29 cellular contexts compared by ENCODE assay signal in genomic region chr5:150815010-150815409, GRCh38.
"Had no signal": no experiment of that assay in that cellular context is flagged by ENCODE, and none has a peak within 500 bp of the region (broad histone marks: within the 10 kb centered on the region; RNA-seq: fewer than 3 reads in every experiment).

No MANE protein-coding gene starts in this region.

- ATAC-seq: naive thymus-derived CD8-positive, alpha-beta T cell; natural killer cell treated with Interleukin-12 subunit alpha and Interleukin-12 subunit beta and Interleukin-15 and Interleukin-18, amount 100 ng/mL, for 72 hours; psoas muscle; right cardiac atrium; right lobe of liver; stimulated activated effector memory CD8-positive, alpha-beta T cell treated with anti-CD3 and anti-CD28 coated beads, Interleukin-12 subunit alpha, Interleukin-12 subunit beta, amount 100 ng/mL, for 72 hours; stimulated activated naive B cell treated with anti-CD40 and anti-IgM and Interleukin-4, amounts not matched to agents 10 μg/mL and 1 μg/mL and 100 μg/mL, for 72 hours; upper lobe of right lung had no signal

- H3K4me1 Mint-ChIP-seq: naive thymus-derived CD8-positive, alpha-beta T cell; neural progenitor cell; stimulated activated effector memory CD8-positive, alpha-beta T cell treated with anti-CD3 and anti-CD28 coated beads, Interleukin-12 subunit alpha, Interleukin-12 subunit beta, amount 100 ng/mL, for 72 hours; stimulated activated naive B cell treated with anti-CD40 and anti-IgM and Interleukin-4, amounts not matched to agents 10 μg/mL and 1 μg/mL and 100 μg/mL, for 72 hours had no signal

- H3K36me3 Mint-ChIP-seq: neural progenitor cell; stimulated activated effector memory CD8-positive, alpha-beta T cell treated with anti-CD3 and anti-CD28 coated beads, Interleukin-12 subunit alpha, Interleukin-12 subunit beta, amount 100 ng/mL, for 72 hours; type B pancreatic cell had no signal

- H3K4me3 ChIP-seq: neural progenitor cell, ovary, psoas muscle, right lobe of liver, sigmoid colon, suprapubic skin, testis, tibial artery, transverse colon, upper lobe of right lung, uterus had no signal

- H3K27ac Mint-ChIP-seq: naive thymus-derived CD8-positive, alpha-beta T cell; natural killer cell treated with Interleukin-12 subunit alpha and Interleukin-12 subunit beta and Interleukin-15 and Interleukin-18, amount 100 ng/mL, for 72 hours; neural progenitor cell; progenitor cell of endocrine pancreas; stimulated activated effector memory CD8-positive, alpha-beta T cell treated with anti-CD3 and anti-CD28 coated beads, Interleukin-12 subunit alpha, Interleukin-12 subunit beta, amount 100 ng/mL, for 72 hours; stimulated activated naive B cell treated with anti-CD40 and anti-IgM and Interleukin-4, amounts not matched to agents 10 μg/mL and 1 μg/mL and 100 μg/mL, for 72 hours; stimulated activated naive CD8-positive, alpha-beta T cell treated with anti-CD3 and anti-CD28 coated beads, Interleukin-15, Interleukin-2, amounts not matched to agents 100 ng/mL and 50 ng/mL, for 24 hours; type B pancreatic cell had no signal

- H3K4me3 Mint-ChIP-seq: naive thymus-derived CD8-positive, alpha-beta T cell; natural killer cell treated with Interleukin-12 subunit alpha and Interleukin-12 subunit beta and Interleukin-15 and Interleukin-18, amount 100 ng/mL, for 72 hours; neural progenitor cell; stimulated activated effector memory CD8-positive, alpha-beta T cell treated with anti-CD3 and anti-CD28 coated beads, Interleukin-12 subunit alpha, Interleukin-12 subunit beta, amount 100 ng/mL, for 72 hours; stimulated activated naive B cell treated with anti-CD40 and anti-IgM and Interleukin-4, amounts not matched to agents 10 μg/mL and 1 μg/mL and 100 μg/mL, for 72 hours; stimulated activated naive CD8-positive, alpha-beta T cell treated with anti-CD3 and anti-CD28 coated beads, Interleukin-15, Interleukin-2, amounts not matched to agents 100 ng/mL and 50 ng/mL, for 24 hours; type B pancreatic cell had no signal

- DNase-seq: naive thymus-derived CD8-positive, alpha-beta T cell; occipital lobe; ovary; posterior cingulate gyrus; psoas muscle; right cardiac atrium; right lobe of liver; sigmoid colon; small intestine; stimulated activated CD4-positive, alpha-beta T cell treated with anti-CD3 and anti-CD28 coated beads, Interleukin-15, amount 100 ng/mL, for 24 hours; stimulated activated CD4-positive, alpha-beta T cell treated with anti-CD3 and anti-CD28 coated beads, Interleukin-2, amount 100 ng/mL, for 24 hours; stimulated activated CD4-positive, alpha-beta T cell treated with anti-CD3 and anti-CD28 coated beads, Interleukin-2, amount 100 ng/mL, for 48 hours; stimulated activated CD4-positive, alpha-beta T cell treated with anti-CD3 and anti-CD28 coated beads, Interleukin-4, amount 100 ng/mL, for 24 hours; stimulated activated naive B cell treated with anti-CD40 and anti-IgM and Interleukin-4, amounts not matched to agents 10 μg/mL and 1 μg/mL and 100 μg/mL, for 72 hours; stimulated activated naive CD4-positive, alpha-beta T cell treated with Interleukin-2 at 50 U/mL for 16 hours; substantia nigra; testis; tibial artery; transverse colon; upper lobe of right lung; uterus had no signal

- H3K27ac ChIP-seq: neural progenitor cell, ovary, parathyroid adenoma, psoas muscle, right lobe of liver, sigmoid colon, suprapubic skin, testis, tibial artery, transverse colon, upper lobe of right lung, uterus had no signal

- H3K27me3 Mint-ChIP-seq: stimulated activated naive CD8-positive, alpha-beta T cell treated with anti-CD3 and anti-CD28 coated beads, Interleukin-15, Interleukin-2, amounts not matched to agents 100 ng/mL and 50 ng/mL, for 24 hours had no signal
